18 cellular contexts compared by ENCODE assay signal in genomic region chr1:153346067-153346723, GRCh38. TPM values are rescaled to one million over a fixed set of nuclear protein-coding genes. Genes with fewer than 3 reads are reported as not detected.
A peak's percentile ranks its signal among the peaks of the same experiment; 100 is the strongest.
DNase-seq lines count a peak whose midpoint lies in the region; ATAC-seq and TF ChIP-seq lines count a peak whose summit lies in the region.
"Had no signal": no experiment of that assay in that cellular context is flagged by ENCODE, and none has a peak within 500 bp of the region (broad histone marks: within the 10 kb centered on the region; RNA-seq: fewer than 3 reads in every experiment).

No MANE protein-coding gene starts in this region.

- peak overlapping the region; percentile 86 for H3K4me2 ChIP-seq in OCI-LY3 (ENCODE audit: low read length)
- H3K4me2 ChIP-seq: smooth muscle cell had no signal

- H2AFZ ChIP-seq in OCI-LY3 (ENCODE audit: low read depth, low read length): peak overlapping the region; percentile 18; the same call in 1 of the 2 replicates

- no peaks in the 10 kb centered on the region for H3K36me3 ChIP-seq in OCI-LY3 (replicated peaks; ENCODE audit: low read depth, low read length)
- H3K36me3 ChIP-seq: thyroid gland had no signal

- H3K27ac Mint-ChIP-seq in T-helper 1 cell treated with Interleukin-12 subunit alpha and Interleukin-12 subunit beta and Interleukin-4 antibody, amounts not matched to agents 30 μg/mL and 1 μg/mL, for 36 hours: no peak overlapping the region
- no peak overlapping the region for H3K27ac Mint-ChIP-seq in osteocyte (ENCODE audit: unreplicated experiment)
- H3K27ac Mint-ChIP-seq: HFFc6 had no signal

- H3K4me3 Mint-ChIP-seq in T-helper 1 cell treated with Interleukin-12 subunit alpha and Interleukin-12 subunit beta and Interleukin-4 antibody, amounts not matched to agents 30 μg/mL and 1 μg/mL, for 36 hours: peak overlapping the region; percentile 53
- H3K4me3 Mint-ChIP-seq in osteocyte (ENCODE audit: unreplicated experiment): no peak overlapping the region
- H3K4me3 Mint-ChIP-seq: activated CD4-positive, alpha-beta T cell treated with anti-CD3 and anti-CD28 coated beads, Interleukin-2, amount 10 ng/mL, durations not matched to agents 7 days and 5 days; HFFc6 had no signal

- H3K4me1 ChIP-seq in OCI-LY3 (ENCODE audit: low read length): peaks cover 83% of the 10 kb centered on the region
- H3K4me1 ChIP-seq: thyroid gland had no signal

- no peaks in the 10 kb centered on the region for H3K9me3 ChIP-seq in OCI-LY3 (ENCODE audit: insufficient read depth, low read length)
- H3K9me3 ChIP-seq: thyroid gland had no signal

- H3K36me3 Mint-ChIP-seq in T-helper 1 cell treated with Interleukin-12 subunit alpha and Interleukin-12 subunit beta and Interleukin-4 antibody, amounts not matched to agents 30 μg/mL and 1 μg/mL, for 36 hours (ENCODE audit: low read depth): no peaks in the 10 kb centered on the region
- H3K36me3 Mint-ChIP-seq in osteocyte (ENCODE audit: unreplicated experiment): no peaks in the 10 kb centered on the region

- peak overlapping the region; percentile 83 for H3K27ac ChIP-seq in OCI-LY3 (ENCODE audit: low read length)
- H3K27ac ChIP-seq: thyroid gland had no signal

- no peaks in the 10 kb centered on the region for H3K9me3 Mint-ChIP-seq in T-helper 1 cell treated with Interleukin-12 subunit alpha and Interleukin-12 subunit beta and Interleukin-4 antibody, amounts not matched to agents 30 μg/mL and 1 μg/mL, for 36 hours
- no peaks in the 10 kb centered on the region for H3K9me3 Mint-ChIP-seq in osteocyte (ENCODE audit: unreplicated experiment)
- H3K9me3 Mint-ChIP-seq: activated CD4-positive, alpha-beta T cell treated with anti-CD3 and anti-CD28 coated beads, Interleukin-2, amount 10 ng/mL, durations not matched to agents 7 days and 5 days; HFFc6 had no signal

- H3K27me3 ChIP-seq in OCI-LY3 (ENCODE audit: low read depth, low read length): peaks cover 16% of the 10 kb centered on the region
- H3K27me3 ChIP-seq: thyroid gland had no signal

- no peak for TF ChIP-seq CTCF in OCI-LY3 (IDR thresholded peaks at IDR 0.05; ENCODE audit: low read depth, low read length)
- TF ChIP-seq CTCF in osteocyte (IDR thresholded peaks at IDR 0.05): no peak

- ATAC-seq in HG02610 (IDR thresholded peaks at IDR 0.05; ENCODE audit: unreplicated experiment) (peak; percentile 21), HG03432 (IDR thresholded peaks at IDR 0.05; ENCODE audit: unreplicated experiment) (no peak), HG02759 (IDR thresholded peaks at IDR 0.05; ENCODE audit: unreplicated experiment) (no peak)

- no peaks in the 10 kb centered on the region for H4K20me1 ChIP-seq in OCI-LY3 (ENCODE audit: insufficient read depth, low read length)

- H3K4me3 ChIP-seq in OCI-LY3 (ENCODE audit: low read length): peak overlapping the region; percentile 68
- H3K4me3 ChIP-seq: smooth muscle cell, thyroid gland had no signal

- peaks cover 40% of the 10 kb centered on the region for H3K4me1 Mint-ChIP-seq in T-helper 1 cell treated with Interleukin-12 subunit alpha and Interleukin-12 subunit beta and Interleukin-4 antibody, amounts not matched to agents 30 μg/mL and 1 μg/mL, for 36 hours (ENCODE audit: low read depth)
- H3K4me1 Mint-ChIP-seq in osteocyte (ENCODE audit: unreplicated experiment): no peaks in the 10 kb centered on the region

- peaks cover 31% of the 10 kb centered on the region for H3K27me3 Mint-ChIP-seq in T-helper 1 cell treated with Interleukin-12 subunit alpha and Interleukin-12 subunit beta and Interleukin-4 antibody, amounts not matched to agents 30 μg/mL and 1 μg/mL, for 36 hours (ENCODE audit: low read depth)
- peaks cover 12% of the 10 kb centered on the region for H3K27me3 Mint-ChIP-seq in osteocyte (ENCODE audit: unreplicated experiment)

- H3K9ac ChIP-seq in OCI-LY3 (ENCODE audit: low read length): peak overlapping the region; percentile 55

- DNase-seq in T-helper 1 cell (no peak), osteocyte (ENCODE audit: extremely low spot score, unreplicated experiment) (peak; percentile 56), NCI-H1930 (lab: John Stamatoyannopoulos, UW) (no peak)
- DNase-seq: activated CD4-positive, alpha-beta T cell treated with anti-CD3 and anti-CD28 coated beads, Interleukin-2, amount 10 ng/mL, durations not matched to agents 7 days and 5 days; activated naive CD4-positive, alpha-beta T cell treated with Interleukin-2 at 50 U/mL for 16 hours; HFFc6; hypothalamus; IMR-90; NCI-H446; nucleus accumbens; thyroid gland had no signal

- H3K79me2 ChIP-seq in OCI-LY3 (ENCODE audit: low read length): no peaks in the 10 kb centered on the region

RNA-seq across cellular contexts. Expression of gene PGLYRP4, which starts 2.4 kb away (rescaled TPM):
- not detected in 2 replicates for total RNA-seq in osteocyte
- total RNA-seq: activated CD4-positive, alpha-beta T cell treated with anti-CD3 and anti-CD28 coated beads, Interleukin-2, amount 10 ng/mL, durations not matched to agents 7 days and 5 days; HFFc6; IMR-90; T-helper 1 cell treated with Interleukin-12 subunit alpha and Interleukin-12 subunit beta and Interleukin-4 antibody, amounts not matched to agents 30 ng/mL and 1 ng/mL, for 36 hours; thyroid gland had no signal

RNA-seq across cellular contexts. Expression of gene S100A9, which starts 11.5 kb away (rescaled TPM):
- not detected in 2 replicates for total RNA-seq in osteocyte
- total RNA-seq: HFFc6, IMR-90 had no signal

RNA-seq across cellular contexts. Expression of gene S100A12, which starts 29.2 kb away (rescaled TPM):
- total RNA-seq in osteocyte: not detected in 2 replicates
- total RNA-seq: activated CD4-positive, alpha-beta T cell treated with anti-CD3 and anti-CD28 coated beads, Interleukin-2, amount 10 ng/mL, durations not matched to agents 7 days and 5 days; HFFc6; IMR-90; smooth muscle cell; T-helper 1 cell treated with Interleukin-12 subunit alpha and Interleukin-12 subunit beta and Interleukin-4 antibody, amounts not matched to agents 30 ng/mL and 1 ng/mL, for 36 hours; thyroid gland had no signal

RNA-seq across cellular contexts. Expression of gene PGLYRP3, which starts 33.4 kb away (rescaled TPM):
- not detected in 2 replicates for total RNA-seq in osteocyte
- total RNA-seq: activated CD4-positive, alpha-beta T cell treated with anti-CD3 and anti-CD28 coated beads, Interleukin-2, amount 10 ng/mL, durations not matched to agents 7 days and 5 days; HFFc6; IMR-90; smooth muscle cell; T-helper 1 cell treated with Interleukin-12 subunit alpha and Interleukin-12 subunit beta and Interleukin-4 antibody, amounts not matched to agents 30 ng/mL and 1 ng/mL, for 36 hours; thyroid gland had no signal

RNA-seq across cellular contexts. Expression of gene S100A8, which starts 44.7 kb away (rescaled TPM):
- total RNA-seq in osteocyte: not detected in 2 replicates
- total RNA-seq: activated CD4-positive, alpha-beta T cell treated with anti-CD3 and anti-CD28 coated beads, Interleukin-2, amount 10 ng/mL, durations not matched to agents 7 days and 5 days; HFFc6; IMR-90; smooth muscle cell; T-helper 1 cell treated with Interleukin-12 subunit alpha and Interleukin-12 subunit beta and Interleukin-4 antibody, amounts not matched to agents 30 ng/mL and 1 ng/mL, for 36 hours had no signal
